28 cellular contexts compared by ENCODE assay signal in the genomic region with DNA sequence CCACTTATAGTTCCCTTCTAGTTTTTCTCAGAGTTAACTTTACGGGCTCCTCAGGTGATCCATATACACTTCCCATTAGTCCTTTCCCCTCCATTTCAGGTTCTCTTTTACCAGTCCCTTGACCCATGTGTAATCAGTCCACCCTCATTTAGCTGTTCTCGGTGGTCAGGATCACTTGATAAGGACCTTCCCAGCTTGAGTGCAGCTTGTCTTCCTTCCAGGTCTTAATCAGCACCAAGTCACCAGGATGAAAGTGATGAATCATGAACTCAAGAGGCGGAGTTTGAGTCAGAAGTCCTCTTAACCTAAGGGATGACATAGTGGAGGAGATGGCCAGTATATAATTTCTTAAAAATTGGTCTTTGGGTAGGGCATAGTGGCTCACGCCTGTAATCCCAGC.
"Had no signal": no experiment of that assay in that cellular context is flagged by ENCODE, and none has a peak within 500 bp of the region (broad histone marks: within the 10 kb centered on the region; RNA-seq: fewer than 3 reads in every experiment).

No MANE protein-coding gene starts in this region.

- H3K36me3 Mint-ChIP-seq: activated naive CD8-positive, alpha-beta T cell treated with anti-CD3 and anti-CD28 coated beads for 36 hours; type B pancreatic cell had no signal

- H3K27ac Mint-ChIP-seq: activated naive CD4-positive, alpha-beta T cell treated with anti-CD3 and anti-CD28 coated beads for 36 hours; activated naive CD8-positive, alpha-beta T cell treated with anti-CD3 and anti-CD28 coated beads for 36 hours; activated T-helper 1 cell treated with anti-CD3 and anti-CD28 coated beads, Interleukin-12 subunit alpha, Interleukin-12 subunit beta, Interleukin-2, Interleukin-4 antibody, amounts not matched to agents 30 ng/mL and 10 ng/mL and 1 ng/mL, durations not matched to agents 14 hours and 24 hours and 36 hours; natural killer cell treated with Interleukin-12 subunit alpha and Interleukin-12 subunit beta and Interleukin-15 and Interleukin-18, amount 100 ng/mL, for 72 hours; type B pancreatic cell had no signal

- H3K9me3 ChIP-seq: adrenal gland, body of pancreas, thoracic aorta, uterus had no signal

- H3K27me3 Mint-ChIP-seq: activated naive CD8-positive, alpha-beta T cell treated with anti-CD3 and anti-CD28 coated beads for 36 hours; natural killer cell treated with Interleukin-12 subunit alpha and Interleukin-12 subunit beta and Interleukin-15 and Interleukin-18, amount 100 ng/mL, for 72 hours; type B pancreatic cell had no signal

- H3K4me3 ChIP-seq: adrenal gland, body of pancreas, heart right ventricle, left ventricle myocardium inferior, lung, mucosa of descending colon, thoracic aorta, uterus had no signal

- H3K27me3 ChIP-seq: adrenal gland, body of pancreas, foreskin keratinocyte, heart right ventricle, uterus had no signal

- H3K4me1 ChIP-seq: adrenal gland, body of pancreas, foreskin keratinocyte, heart right ventricle, left ventricle myocardium inferior, uterus had no signal

- H3K27ac ChIP-seq: adrenal gland, body of pancreas, foreskin keratinocyte, heart right ventricle, left ventricle myocardium inferior, thoracic aorta, uterus, WERI-Rb-1 had no signal

- FAIRE-seq: endothelial cell of umbilical vein, TTC549 had no signal

- H3K4me1 Mint-ChIP-seq: activated naive CD8-positive, alpha-beta T cell treated with anti-CD3 and anti-CD28 coated beads for 36 hours had no signal

- DNase-seq: activated CD4-positive, alpha-beta T cell treated with anti-CD3 and anti-CD28 coated beads for 48 hours; activated CD4-positive, alpha-beta T cell treated with anti-CD3 and anti-CD28 coated beads, Interleukin-2, amount 50 U/mL, for 48 hours; activated CD8-positive, alpha-beta memory T cell treated with anti-CD3 and anti-CD28 coated beads for 24 hours; activated effector memory CD4-positive, alpha-beta T cell treated with anti-CD3 and anti-CD28 coated beads, Interleukin-2, amount 50 U/mL, for 16 hours; activated naive CD4-positive, alpha-beta T cell treated with anti-CD3 and anti-CD28 coated beads for 36 hours; activated naive CD8-positive, alpha-beta T cell treated with anti-CD3 and anti-CD28 coated beads for 36 hours; adrenal gland; aorta; body of pancreas; cortex of kidney; foreskin keratinocyte; heart right ventricle; kidney glomerular epithelial cell; left ventricle myocardium inferior; mucosa of descending colon; right cardiac atrium; stimulated activated CD4-positive, alpha-beta T cell treated with anti-CD3 and anti-CD28 coated beads, Interleukin-15, amount 100 ng/mL, for 24 hours; stimulated activated CD4-positive, alpha-beta T cell treated with anti-CD3 and anti-CD28 coated beads, Interleukin-2, amount 100 ng/mL, for 24 hours; stimulated activated naive CD8-positive, alpha-beta T cell treated with anti-CD3 and anti-CD28 coated beads, Interleukin-15, Interleukin-2, amounts not matched to agents 100 U/mL and 50 U/mL, for 24 hours; uterus; WERI-Rb-1 had no signal

- H3K36me3 ChIP-seq: adrenal gland, heart right ventricle, left ventricle myocardium inferior, thoracic aorta, uterus, WERI-Rb-1 had no signal

- H3K4me3 Mint-ChIP-seq: activated naive CD4-positive, alpha-beta T cell treated with anti-CD3 and anti-CD28 coated beads for 36 hours; activated naive CD8-positive, alpha-beta T cell treated with anti-CD3 and anti-CD28 coated beads for 36 hours; activated T-helper 1 cell treated with anti-CD3 and anti-CD28 coated beads, Interleukin-12 subunit alpha, Interleukin-12 subunit beta, Interleukin-2, Interleukin-4 antibody, amounts not matched to agents 30 ng/mL and 10 ng/mL and 1 ng/mL, durations not matched to agents 14 hours and 24 hours and 36 hours; natural killer cell treated with Interleukin-12 subunit alpha and Interleukin-12 subunit beta and Interleukin-15 and Interleukin-18, amount 100 ng/mL, for 72 hours; type B pancreatic cell had no signal

- H3K9me3 Mint-ChIP-seq: activated naive CD8-positive, alpha-beta T cell treated with anti-CD3 and anti-CD28 coated beads for 36 hours; type B pancreatic cell had no signal
